7 cellular contexts compared by ENCODE assay signal in the genomic region with DNA sequence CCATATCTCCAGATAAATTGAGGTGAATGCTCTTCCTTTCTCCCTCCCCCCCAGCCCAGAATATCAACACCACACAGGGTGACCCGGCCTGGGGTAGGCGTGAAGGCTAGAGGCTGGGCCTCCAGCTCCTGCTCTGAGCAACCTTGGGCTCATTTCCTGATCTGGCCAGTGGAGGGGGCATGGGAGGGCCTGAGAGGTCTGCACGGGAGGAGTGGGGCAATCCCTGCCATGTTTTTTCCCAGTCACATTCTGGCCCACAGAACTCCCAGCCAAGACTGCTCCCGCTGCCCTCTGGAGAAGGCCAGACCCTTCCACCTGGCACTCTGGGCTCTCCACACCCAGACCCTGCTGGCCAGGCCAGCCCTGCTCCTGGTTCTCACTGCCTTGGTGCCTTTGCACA. TPM values are rescaled to one million over a fixed set of nuclear protein-coding genes. Genes with fewer than 3 reads are reported as not detected.
DNase-seq lines count a peak whose midpoint lies in the region; ATAC-seq and TF ChIP-seq lines count a peak whose summit lies in the region.
"Had no signal": no experiment of that assay in that cellular context is flagged by ENCODE, and none has a peak within 500 bp of the region (broad histone marks: within the 10 kb centered on the region; RNA-seq: fewer than 3 reads in every experiment).

No MANE protein-coding gene starts in this region.

- peaks cover 7 to 12% (median 11%) of the 10 kb centered on the region in 4 donors for H3K4me1 Mint-ChIP-seq in naive thymus-derived CD8-positive, alpha-beta T cell

- DNase-seq in LHCN-M2 (ENCODE audit: low read depth): peak; percentile 14
- DNase-seq in fibroblast of mammary gland (ENCODE audit: low read depth): peak; percentile 40
- no peak for DNase-seq in stimulated activated CD4-positive, alpha-beta T cell treated with anti-CD3 and anti-CD28 coated beads, Interleukin-4, amount 100 ng/mL, for 1 hour
- no peak for DNase-seq in SIG-M5 treated with dmso at 0.1 percent for 504 hours (lab: John Stamatoyannopoulos, UW; ENCODE audit: unreplicated experiment)
- DNase-seq in naive thymus-derived CD8-positive, alpha-beta T cell: no peak
- DNase-seq: SHP77 treated with DMSO at 0.1 percent for 48 hours had no signal

- no peaks in the 10 kb centered on the region for H3K9me3 Mint-ChIP-seq in naive thymus-derived CD8-positive, alpha-beta T cell

- no peaks in the 10 kb centered on the region for H3K27me3 Mint-ChIP-seq in naive thymus-derived CD8-positive, alpha-beta T cell

- ATAC-seq in naive thymus-derived CD8-positive, alpha-beta T cell: no peak

- peak overlapping the region in 2 of 10 donors; percentile 68 to 74 for H3K27ac Mint-ChIP-seq in naive thymus-derived CD8-positive, alpha-beta T cell

- H3K27ac ChIP-seq in C4-2B: peak overlapping the region; percentile 46

- H3K36me3 Mint-ChIP-seq in naive thymus-derived CD8-positive, alpha-beta T cell: no peaks in the 10 kb centered on the region

- H3K4me3 ChIP-seq in fibroblast of mammary gland (ENCODE audit: control insufficient read depth, low read depth, low read length): no peak overlapping the region

- no peak overlapping the region for H3K4me3 Mint-ChIP-seq in naive thymus-derived CD8-positive, alpha-beta T cell

- POLR2A ChIA-PET in naive thymus-derived CD8-positive, alpha-beta T cell (lab: Charles Lee): no interaction called here

- TF ChIP-seq CTCF in C4-2B (conservative IDR thresholded peaks at IDR 0.05) (peak; percentile 16; the same call in 1 of the 2 replicates), fibroblast of mammary gland (conservative IDR thresholded peaks at IDR 0.05; ENCODE audit: control insufficient read depth, insufficient read depth, low read depth, low read length) (peak; percentile 40)

RNA-seq across cellular contexts. Expression of a gene that starts 3.9 kb away (rescaled TPM):
- not detected in 2 replicates for total RNA-seq in LHCN-M2 (2014; rRNA removed)
- not detected for polyA plus RNA-seq in LHCN-M2 (2012)
- not detected for total RNA-seq in naive thymus-derived CD8-positive, alpha-beta T cell
- not detected for polyA plus RNA-seq in naive thymus-derived CD8-positive, alpha-beta T cell

RNA-seq across cellular contexts. Expression of a gene that starts 30.7 kb away (rescaled TPM):
- 76.3 and 90.9 TPM in 2 replicates for total RNA-seq in LHCN-M2 (2014; rRNA removed)
- polyA plus RNA-seq in LHCN-M2 (2012): 59.2 TPM
- 10 to 100 TPM; 48.4 to 55.2 TPM for total RNA-seq in naive thymus-derived CD8-positive, alpha-beta T cell
- 10 to 100 TPM in 1 of 3 donors, 1 to 10 TPM in 2; 4.3 to 11.1 (median 6.9) TPM for polyA plus RNA-seq in naive thymus-derived CD8-positive, alpha-beta T cell

RNA-seq across cellular contexts. Expression of a gene that starts 30.9 kb away (rescaled TPM):
- total RNA-seq in LHCN-M2 (2014; rRNA removed): 4.2 and 7.6 TPM in 2 replicates
- polyA plus RNA-seq in LHCN-M2 (2012): 4.9 TPM
- 10 to 100 TPM; 22.4 to 25.1 TPM for total RNA-seq in naive thymus-derived CD8-positive, alpha-beta T cell
- 1 to 10 TPM; 2.6 to 3.2 (median 3.1) TPM for polyA plus RNA-seq in naive thymus-derived CD8-positive, alpha-beta T cell

RNA-seq across cellular contexts. Expression of a gene that starts 48.6 kb away (rescaled TPM):
- 0.06 TPM in 1 of 2 replicates, not detected in the other for total RNA-seq in LHCN-M2 (2014; rRNA removed)
- polyA plus RNA-seq in LHCN-M2 (2012): 0.05 TPM
- 1 to 10 TPM in 1 of 2 experiments, under 1 TPM in 1; 0.49 to 1.0 TPM for total RNA-seq in naive thymus-derived CD8-positive, alpha-beta T cell
- polyA plus RNA-seq in naive thymus-derived CD8-positive, alpha-beta T cell: under 1 TPM in 1 of 3 donors, not detected in 2; 0.06 TPM

RNA-seq across cellular contexts. Expression of a gene that starts 53.9 kb away (rescaled TPM):
- total RNA-seq in LHCN-M2 (2014; rRNA removed): 1,026 and 1,116 TPM in 2 replicates
- polyA plus RNA-seq in LHCN-M2 (2012): 1,217 TPM
- 100 to 1,000 TPM; 308 to 319 TPM for total RNA-seq in naive thymus-derived CD8-positive, alpha-beta T cell
- polyA plus RNA-seq in naive thymus-derived CD8-positive, alpha-beta T cell: 10 to 100 TPM; 80.5 to 89.2 (median 83.0) TPM

Comparison
In these comparisons a context has a peak if more than half of its experiments do, and no peak if none do; other contexts are left out.
1. DNase-seq: peak in LHCN-M2 (single experiment) and fibroblast of mammary gland (single experiment); none in stimulated activated CD4-positive, alpha-beta T cell treated with anti-CD3 and anti-CD28 coated beads, Interleukin-4, amount 100 ng/mL, for 1 hour (single experiment), SIG-M5 treated with dmso at 0.1 percent for 504 hours (single experiment) and naive thymus-derived CD8-positive, alpha-beta T cell (0 of 10).